Comparison of ENCODE assay signal across 17 cellular contexts in genomic region chr11:96238563-96239166, GRCh38.
DNase-seq lines count a peak whose midpoint lies in the region; ATAC-seq and TF ChIP-seq lines count a peak whose summit lies in the region.
"Had no signal": no experiment of that assay in that cellular context is flagged by ENCODE, and none has a peak within 500 bp of the region (broad histone marks: within the 10 kb centered on the region; RNA-seq: fewer than 3 reads in every experiment).

No MANE protein-coding gene starts in this region.

- peaks cover 54% of the 10 kb centered on the region for H3K4me1 Mint-ChIP-seq in CD8-positive, alpha-beta T cell (ENCODE audit: low read depth)

- WGBS in sigmoid colon, 2 donors: 85 to 87% methylated on average over 2 of the region's 2 CpGs
- WGBS in right cardiac atrium: 82% methylated on average over 2 of the region's 2 CpGs

- no peak overlapping the region for H3K27ac Mint-ChIP-seq in CD8-positive, alpha-beta T cell
- H3K27ac Mint-ChIP-seq: activated T-cell treated with anti-CD3 and anti-CD28 coated beads, Interleukin-2, amount 50 U/mL, for 72 hours; B cell; natural killer cell treated with Interleukin-12 subunit alpha and Interleukin-12 subunit beta and Interleukin-15 and Interleukin-18, amount 100 ng/mL, for 72 hours; stimulated activated effector memory CD8-positive, alpha-beta T cell treated with anti-CD3 and anti-CD28 coated beads, Interleukin-12 subunit alpha, Interleukin-12 subunit beta, amount 100 ng/mL, for 72 hours had no signal

- no peak for TF ChIP-seq EP300 in sigmoid colon (IDR thresholded peaks at IDR 0.05)

- no peak for ATAC-seq in right cardiac atrium
- ATAC-seq in CD8-positive, alpha-beta T cell: no peak
- ATAC-seq: activated T-cell treated with anti-CD3 and anti-CD28 coated beads, Interleukin-2, amount 50 U/mL, for 72 hours; natural killer cell treated with Interleukin-12 subunit alpha and Interleukin-12 subunit beta and Interleukin-15 and Interleukin-18, amount 100 ng/mL, for 72 hours; stimulated activated effector memory CD8-positive, alpha-beta T cell treated with anti-CD3 and anti-CD28 coated beads, Interleukin-12 subunit alpha, Interleukin-12 subunit beta, amount 100 ng/mL, for 72 hours had no signal

- no peaks in the 10 kb centered on the region for H3K27me3 ChIP-seq in sigmoid colon
- H3K27me3 ChIP-seq in right cardiac atrium (ENCODE audit: control insufficient read depth, insufficient read depth): no peaks in the 10 kb centered on the region
- no peaks in the 10 kb centered on the region for H3K27me3 ChIP-seq in CD8-positive, alpha-beta T cell (ENCODE audit: insufficient read depth, low read length)
- H3K27me3 ChIP-seq: right atrium auricular region had no signal

- CTCF ChIA-PET in CD8-positive, alpha-beta T cell (lab: Charles Lee): interaction anchor here (1.1 to 6.1 kb wide), 6 partner anchors 9 to 226 kb away, joined by 3 to 48 read pairs (median 4); partner anchors contain the start of gene MAML2

- POLR2A ChIA-PET in CD8-positive, alpha-beta T cell (lab: Charles Lee): interaction anchor here (1.2 kb wide), 2 partner anchors 12 to 23 kb away, joined by 3 read pairs; no protein-coding TSS in a partner anchor

- H3K9me3 ChIP-seq in sigmoid colon: no peaks in the 10 kb centered on the region
- H3K9me3 ChIP-seq in right cardiac atrium (ENCODE audit: control insufficient read depth, low read length): no peaks in the 10 kb centered on the region
- no peaks in the 10 kb centered on the region for H3K9me3 ChIP-seq in CD8-positive, alpha-beta T cell (ENCODE audit: low read length)
- H3K9me3 ChIP-seq: right atrium auricular region had no signal

- DNase-seq in DMS79 (lab: John Stamatoyannopoulos, UW) (peak; percentile 92), NCI-H1105 treated with DMSO at 0.1 percent for 48 hours (lab: John Stamatoyannopoulos, UW) (peak; percentile 69), epithelial cell of prostate (ENCODE audit: low read depth, low spot score) (no peak), sigmoid colon (no peak), NCI-H1436 treated with DMSO at 0.1 percent for 48 hours (lab: John Stamatoyannopoulos, UW) (no peak), right cardiac atrium (no peak), islet precursor cell (no peak)
- no peak for DNase-seq in CD8-positive, alpha-beta T cell
- DNase-seq: activated CD4-positive, alpha-beta T cell treated with anti-CD3 and anti-CD28 coated beads, Interleukin-2, amount 50 U/mL, for 4 hours; activated T-cell treated with anti-CD3 and anti-CD28 coated beads, Interleukin-2, amount 50 U/mL, for 72 hours; hypothalamus; Kasumi-1; NCI-H1930 had no signal

- no peak for TF ChIP-seq POLR2A in sigmoid colon (IDR thresholded peaks at IDR 0.05)

- H3K4me1 ChIP-seq in sigmoid colon (peaks cover 0 to 70% (median 56%) of the 10 kb centered on the region in 4 donors), right cardiac atrium (ENCODE audit: control insufficient read depth, insufficient read depth, low read length) (peaks cover 6% of the 10 kb centered on the region)
- H3K4me1 ChIP-seq in CD8-positive, alpha-beta T cell (ENCODE audit: insufficient read depth, low read length): peaks cover 55% of the 10 kb centered on the region

- no peaks in the 10 kb centered on the region for H3K27me3 Mint-ChIP-seq in CD8-positive, alpha-beta T cell (ENCODE audit: low read depth)
- H3K27me3 Mint-ChIP-seq: B cell; natural killer cell treated with Interleukin-12 subunit alpha and Interleukin-12 subunit beta and Interleukin-15 and Interleukin-18, amount 100 ng/mL, for 72 hours had no signal

- TF ChIP-seq CTCF in sigmoid colon (IDR thresholded peaks at IDR 0.05): no peak
- TF ChIP-seq CTCF in CD8-positive, alpha-beta T cell (IDR thresholded peaks at IDR 0.05): no peak

- no peak overlapping the region for H3K4me3 ChIP-seq in sigmoid colon
- H3K4me3 ChIP-seq in right cardiac atrium (ENCODE audit: low read length): no peak overlapping the region
- H3K4me3 ChIP-seq in CD8-positive, alpha-beta T cell (ENCODE audit: low read depth, low read length): no peak overlapping the region
- H3K4me3 ChIP-seq: right atrium auricular region had no signal

- no peaks in the 10 kb centered on the region for H3K36me3 ChIP-seq in sigmoid colon
- no peaks in the 10 kb centered on the region for H3K36me3 ChIP-seq in CD8-positive, alpha-beta T cell (ENCODE audit: insufficient read depth, low read length)
- H3K36me3 ChIP-seq: right atrium auricular region had no signal

- peaks cover 11% of the 10 kb centered on the region for H3K36me3 Mint-ChIP-seq in CD8-positive, alpha-beta T cell
- H3K36me3 Mint-ChIP-seq: natural killer cell treated with Interleukin-12 subunit alpha and Interleukin-12 subunit beta and Interleukin-15 and Interleukin-18, amount 100 ng/mL, for 72 hours had no signal

- H3K27ac ChIP-seq in epithelial cell of prostate (peak overlapping the region; percentile 68), sigmoid colon (peak overlapping the region; percentile 29 to 70 (median 62)), right cardiac atrium (ENCODE audit: low read length) (no peak overlapping the region)
- no peak overlapping the region for H3K27ac ChIP-seq in CD8-positive, alpha-beta T cell (ENCODE audit: low read depth, low read length)
- H3K27ac ChIP-seq: right atrium auricular region had no signal

- no peak overlapping the region for H3K4me3 Mint-ChIP-seq in CD8-positive, alpha-beta T cell
- H3K4me3 Mint-ChIP-seq: activated T-cell treated with anti-CD3 and anti-CD28 coated beads, Interleukin-2, amount 50 U/mL, for 72 hours; B cell; natural killer cell treated with Interleukin-12 subunit alpha and Interleukin-12 subunit beta and Interleukin-15 and Interleukin-18, amount 100 ng/mL, for 72 hours; stimulated activated effector memory CD8-positive, alpha-beta T cell treated with anti-CD3 and anti-CD28 coated beads, Interleukin-12 subunit alpha, Interleukin-12 subunit beta, amount 100 ng/mL, for 72 hours had no signal

- intact Hi-C loops in sigmoid colon (cut with DNase I) (loop anchor here (5.0 kb wide), 1 partner anchor 181 kb away; no protein-coding TSS in a partner anchor), right cardiac atrium (cut with DNase I) (no loop called here)
- intact Hi-C loops in CD8-positive, alpha-beta T cell (cut with DNase I, micrococcal nuclease): no loop called here

- no peaks in the 10 kb centered on the region for H3K9me3 Mint-ChIP-seq in CD8-positive, alpha-beta T cell
- H3K9me3 Mint-ChIP-seq: natural killer cell treated with Interleukin-12 subunit alpha and Interleukin-12 subunit beta and Interleukin-15 and Interleukin-18, amount 100 ng/mL, for 72 hours; stimulated activated effector memory CD8-positive, alpha-beta T cell treated with anti-CD3 and anti-CD28 coated beads, Interleukin-12 subunit alpha, Interleukin-12 subunit beta, amount 100 ng/mL, for 72 hours had no signal

Comparison
In these comparisons a context has a peak if more than half of its experiments do, and no peak if none do; other contexts are left out.
1. DNase-seq: peak in DMS79 (single experiment) and NCI-H1105 treated with DMSO at 0.1 percent for 48 hours (single experiment); none in epithelial cell of prostate (single experiment), sigmoid colon (single experiment), NCI-H1436 treated with DMSO at 0.1 percent for 48 hours (single experiment), right cardiac atrium (0 of 3), CD8-positive, alpha-beta T cell (0 of 7) and islet precursor cell (single experiment).
2. H3K27ac ChIP-seq: peak in epithelial cell of prostate (single experiment) and sigmoid colon (4 of 4); none in right cardiac atrium (single experiment) and CD8-positive, alpha-beta T cell (single experiment).